8 cellular contexts compared by ENCODE assay signal in genomic region chr2:159285433-159285832, GRCh38. TPM values are rescaled to one million over a fixed set of nuclear protein-coding genes. Genes with fewer than 3 reads are reported as not detected.
A peak's percentile ranks its signal among the peaks of the same experiment; 100 is the strongest.
DNase-seq lines count a peak whose midpoint lies in the region; ATAC-seq, FAIRE-seq and TF ChIP-seq lines count a peak whose summit lies in the region.

No MANE protein-coding gene starts in this region.

- H3K36me3 ChIP-seq in GM23248 (ENCODE audit: low read depth), result no peaks in the 10 kb centered on the region

- WGBS in GM23248 (ENCODE audit: low coverage in 1 of 2, low lambda C conversion rate in 2 of 2, missing lambda C conversion rate in 2 of 2), 2 experiments, result 82 to 84% methylated on average over 9 to 11 of the region's 11 CpGs

- H3K9me2 ChIP-seq in GM23248 (ENCODE audit: insufficient read depth), result no peaks in the 10 kb centered on the region

- H3F3A ChIP-seq in GM23248 (ENCODE audit: insufficient read depth), result no peaks in the 10 kb centered on the region

- ATAC-seq in T-helper 17 cell, result no peak

- H3K27ac ChIP-seq in GM23248, result no peak overlapping the region

- DNase-seq in GM23248 (no peak), T-helper 17 cell (no peak), fibroblast of villous mesenchyme (ENCODE audit: low read depth) (no peak), skeletal muscle cell (ENCODE audit: low read depth) (no peak), C1 segment of cervical spinal cord (lab: John Stamatoyannopoulos, UW) (no peak), H54 (ENCODE audit: insufficient read length, low spot score) (no peak), GM12892 (ENCODE audit: insufficient read length) (no peak), NCI-H526 (lab: John Stamatoyannopoulos, UW) (no peak)

- in situ Hi-C loops in GM23248 (cut with MboI), result no loop called here

- FAIRE-seq in H54 (lab: Jason Lieb, UNC) (no peak), GM12892 (lab: Jason Lieb, UNC) (no peak)

- TF ChIP-seq CTCF in fibroblast of villous mesenchyme (IDR thresholded peaks at IDR 0.05; ENCODE audit: insufficient read depth, low read depth, low read length), result no peak

- peak overlapping the region; percentile 92 for H2AFZ ChIP-seq in GM23248

- peak overlapping the region; percentile 77 for H3K4me3 ChIP-seq in GM23248
- peak overlapping the region; percentile 84 for H3K4me3 ChIP-seq in fibroblast of villous mesenchyme (ENCODE audit: low read depth, low read length)
- H3K4me3 ChIP-seq in skeletal muscle cell (ENCODE audit: low read depth, low read length), result peak overlapping the region; percentile 83

- peak overlapping the region; percentile 87 for H3K27ac Mint-ChIP-seq in T-helper 17 cell

- no peaks in the 10 kb centered on the region for H3K79me2 ChIP-seq in GM23248 (ENCODE audit: insufficient read depth)

- H3K4me2 ChIP-seq in GM23248 (ENCODE audit: unreplicated experiment), result peak overlapping the region; percentile 88

- H3K4me3 Mint-ChIP-seq in T-helper 17 cell, result peak overlapping the region; percentile 89

- H3K9ac ChIP-seq in GM23248, result peak overlapping the region; percentile 82

- H3K4me1 ChIP-seq in GM23248 (ENCODE audit: insufficient read depth), result peaks cover 10% of the 10 kb centered on the region

- no peaks in the 10 kb centered on the region for H3K27me3 ChIP-seq in GM23248 (replicated peaks; ENCODE audit: insufficient read depth)

- no peaks in the 10 kb centered on the region for H4K20me1 ChIP-seq in GM23248 (ENCODE audit: insufficient read depth)

- no peaks in the 10 kb centered on the region for H3K27me3 Mint-ChIP-seq in T-helper 17 cell

- H3K36me3 Mint-ChIP-seq in T-helper 17 cell (ENCODE audit: low read depth), result no peaks in the 10 kb centered on the region

- TF ChIP-seq POLR2A in H54 (IDR thresholded peaks at IDR 0.05; ENCODE audit: low read depth, low read length) (no peak), GM12892 (IDR thresholded peaks at IDR 0.05; ENCODE audit: low read depth, low read length) (no peak)

- no peaks in the 10 kb centered on the region for H3K9me3 ChIP-seq in GM23248 (ENCODE audit: low read depth)
- H3K9me3 ChIP-seq in T-helper 17 cell (ENCODE audit: control insufficient read depth, low read length, poor library complexity, severe bottlenecking), result no peaks in the 10 kb centered on the region

- peaks cover 14% of the 10 kb centered on the region for H3K4me1 Mint-ChIP-seq in T-helper 17 cell

RNA-seq across cellular contexts. Expression of gene WDSUB1, which starts 1.1 kb away (rescaled TPM):
- 4.2 and 6.7 TPM in 2 replicates for total RNA-seq in GM23248 (2014; rRNA removed; shearing (Covaris generic))
- 8.4 and 9.3 TPM in 2 replicates for polyA plus RNA-seq in GM23248 (2016; fragmentation: Nextera tagmentation; extraction: Ambion mirVana)
- total RNA-seq in T-helper 17 cell (1 to 10 TPM; 4.4 to 5.9 TPM), fibroblast of villous mesenchyme (5.2 TPM in 2 replicates)
- polyA plus RNA-seq in GM12892 (2012; ENCODE audit: missing spikeins), result 9.5 TPM
